ENCODE assay signal across 8 cellular contexts in genomic region chr6:110053395-110054240, GRCh38.
DNase-seq lines count a peak whose midpoint lies in the region; ATAC-seq and TF ChIP-seq lines count a peak whose summit lies in the region.

No MANE protein-coding gene starts in this region.

- no peaks in the 10 kb centered on the region for H4K20me1 ChIP-seq in OCI-LY7 (ENCODE audit: insufficient read depth, low read length)

- no peaks in the 10 kb centered on the region for H3K4me1 Mint-ChIP-seq in CD8-positive, alpha-beta T cell (ENCODE audit: low read depth)

- no peak overlapping the region for H3K4me3 ChIP-seq in CD8-positive, alpha-beta T cell (ENCODE audit: low read depth, low read length)
- H3K4me3 ChIP-seq in OCI-LY7 (ENCODE audit: low read depth, low read length, poor library complexity, severe bottlenecking) = no peak overlapping the region

- DNase-seq in CD8-positive, alpha-beta T cell = no peak
- DNase-seq in HK-2 (ENCODE audit: unreplicated experiment) (peak; percentile 11), OCI-LY7 (ENCODE audit: low spot score) (peak; percentile 61), epidermal melanocyte (ENCODE audit: insufficient read length, low spot score) (peak; percentile 66), middle frontal gyrus (ENCODE audit: extremely low spot score, low spot score) (peak; percentile 40), GF-D8 (lab: John Stamatoyannopoulos, UW) (no peak), T1000 (lab: John Stamatoyannopoulos, UW) (no peak)

- H3K36me3 Mint-ChIP-seq in CD8-positive, alpha-beta T cell = no peaks in the 10 kb centered on the region

- H3K27me3 Mint-ChIP-seq in CD8-positive, alpha-beta T cell (ENCODE audit: low read depth) = peaks cover 2% of the 10 kb centered on the region

- no peak overlapping the region for H3K27ac Mint-ChIP-seq in CD8-positive, alpha-beta T cell

- H3K9me3 ChIP-seq in CD8-positive, alpha-beta T cell (ENCODE audit: low read length) = no peaks in the 10 kb centered on the region
- no peaks in the 10 kb centered on the region for H3K9me3 ChIP-seq in OCI-LY7 (ENCODE audit: low read length)

- no peak for ATAC-seq in CD8-positive, alpha-beta T cell
- no peak for ATAC-seq in GM18909 (IDR thresholded peaks at IDR 0.05; ENCODE audit: poor library complexity, unreplicated experiment)

- no peak overlapping the region; the same call in 1 of the 2 replicates for H2AFZ ChIP-seq in OCI-LY7 (ENCODE audit: low read length)

- intact Hi-C loops in CD8-positive, alpha-beta T cell (cut with DNase I, micrococcal nuclease) = loop anchor here in 1 of 2 experiments (1.0 to 5.0 kb wide), 2 partner anchors 348 to 1786 kb away; no protein-coding TSS in a partner anchor
- intact Hi-C loops in OCI-LY7 (cut with micrococcal nuclease; ENCODE audit: unreplicated experiment) = loop anchor here (1.0 kb wide), 1 partner anchor 348 kb away; no protein-coding TSS in a partner anchor

- no peaks in the 10 kb centered on the region for H3K9me2 ChIP-seq in OCI-LY7 (ENCODE audit: insufficient read depth, low read length)

- H3K27ac ChIP-seq in CD8-positive, alpha-beta T cell (ENCODE audit: low read depth, low read length) = no peak overlapping the region
- H3K27ac ChIP-seq in OCI-LY7 (ENCODE audit: low read depth, low read length, poor library complexity, severe bottlenecking) = no peak overlapping the region

- no peaks in the 10 kb centered on the region for H3K9me3 Mint-ChIP-seq in CD8-positive, alpha-beta T cell

- no peaks in the 10 kb centered on the region for H3K4me1 ChIP-seq in CD8-positive, alpha-beta T cell (ENCODE audit: insufficient read depth, low read length)
- peaks cover 15% of the 10 kb centered on the region for H3K4me1 ChIP-seq in OCI-LY7 (ENCODE audit: insufficient read depth, low read length, poor library complexity, severe bottlenecking)

- CTCF ChIA-PET in CD8-positive, alpha-beta T cell (lab: Charles Lee) = interaction anchor here (0.7 to 2.5 kb wide), 9 partner anchors 10 to 866 kb away, joined by 3 to 22 read pairs (median 4); no protein-coding TSS in a partner anchor
- CTCF ChIA-PET in OCI-LY7 (lab: Charles Lee; ENCODE audit: unreplicated experiment) = interaction anchor here (2.1 kb wide), 1 partner anchor 14 kb away, joined by 8 read pairs; no protein-coding TSS in a partner anchor

- BruUV-seq in OCI-LY7 (replicated peaks; lab: Mats Ljungman, UMichigan) = no TSS peak

- no peaks in the 10 kb centered on the region for H3K27me3 ChIP-seq in CD8-positive, alpha-beta T cell (ENCODE audit: insufficient read depth, low read length)

- no peaks in the 10 kb centered on the region for H3K36me3 ChIP-seq in CD8-positive, alpha-beta T cell (ENCODE audit: insufficient read depth, low read length)
- H3K36me3 ChIP-seq in OCI-LY7 (ENCODE audit: insufficient read depth, low read length) = no peaks in the 10 kb centered on the region

- no peak overlapping the region for H3K4me3 Mint-ChIP-seq in CD8-positive, alpha-beta T cell

- TF ChIP-seq CTCF in CD8-positive, alpha-beta T cell (IDR thresholded peaks at IDR 0.05) = peak; percentile 41
- peak; percentile 88 for TF ChIP-seq CTCF in OCI-LY7 (conservative IDR thresholded peaks at IDR 0.05; ENCODE audit: low read length)

- H3K4me2 ChIP-seq in OCI-LY7 (ENCODE audit: low read length) = no peak overlapping the region

- POLR2A ChIA-PET in CD8-positive, alpha-beta T cell (lab: Charles Lee) = no interaction called here
- POLR2A ChIA-PET in OCI-LY7 (lab: Charles Lee) = interaction anchor here (2.3 kb wide), 1 partner anchor 14 kb away, joined by 6 read pairs; no protein-coding TSS in a partner anchor

- no peaks in the 10 kb centered on the region for H3K79me2 ChIP-seq in OCI-LY7 (ENCODE audit: insufficient read depth, low read depth, low read length)

Comparison
In these comparisons a context has a peak if more than half of its experiments do, and no peak if none do; other contexts are left out.
1. DNase-seq: peak in HK-2 (single experiment), OCI-LY7 (single experiment), epidermal melanocyte (single experiment) and middle frontal gyrus (single experiment); none in CD8-positive, alpha-beta T cell (0 of 7), GF-D8 (single experiment) and T1000 (single experiment).